ENCODE assay signal across 20 cellular contexts in the genomic region with DNA sequence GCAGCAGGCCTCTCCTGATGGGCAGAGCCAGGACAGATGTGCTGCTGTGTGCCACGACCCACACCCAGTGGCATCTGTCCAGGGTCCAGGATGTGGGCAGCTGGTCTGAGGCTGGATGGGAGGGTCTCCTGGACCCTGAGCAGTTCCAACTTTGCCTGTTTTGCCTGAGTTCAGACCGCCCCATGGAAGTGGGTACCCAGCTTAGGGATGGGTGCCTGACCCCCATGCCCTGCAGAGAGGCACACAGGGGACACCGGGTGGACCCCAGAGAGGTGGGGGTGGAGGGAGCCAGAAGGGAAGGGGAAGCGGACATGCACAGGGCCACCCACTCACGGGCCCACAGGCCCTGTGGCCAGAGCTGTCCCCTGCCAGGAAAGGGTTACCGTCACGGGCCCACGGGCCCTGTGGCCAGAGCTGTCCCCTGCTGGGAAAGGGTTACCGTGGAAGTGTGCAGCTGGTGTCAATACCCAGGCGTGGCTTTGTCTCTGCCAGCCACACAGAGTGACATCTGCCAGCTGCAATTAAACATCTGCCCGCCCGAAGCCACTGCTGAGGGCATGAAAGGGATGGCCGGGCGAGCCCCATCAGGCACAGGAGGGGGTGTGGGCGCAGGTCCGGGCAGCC. TPM values are rescaled to one million over a fixed set of nuclear protein-coding genes. Genes with fewer than 3 reads are reported as not detected.
DNase-seq lines count a peak whose midpoint lies in the region; ATAC-seq, FAIRE-seq and TF ChIP-seq lines count a peak whose summit lies in the region.
"Had no signal": no experiment of that assay in that cellular context is flagged by ENCODE, and none has a peak within 500 bp of the region (broad histone marks: within the 10 kb centered on the region; RNA-seq: fewer than 3 reads in every experiment).

No MANE protein-coding gene starts in this region.

- ATAC-seq in Right ventricle myocardium inferior (no peak), Right ventricle myocardium superior (ENCODE audit: poor library complexity) (no peak), HG03457 (IDR thresholded peaks at IDR 0.05; ENCODE audit: unreplicated experiment) (no peak)
- ATAC-seq: PC-3 had no signal

- peak; percentile 13 for FAIRE-seq in bronchial epithelial cell (lab: Jason Lieb, UNC)
- FAIRE-seq: GM19239, H54 had no signal

- H3K27me3 ChIP-seq in bronchial epithelial cell (ENCODE audit: control insufficient read depth, insufficient read depth, low read length), result no peaks in the 10 kb centered on the region
- H3K27me3 ChIP-seq: uterus had no signal

- no peak for TF ChIP-seq CTCF in bronchial epithelial cell (IDR thresholded peaks at IDR 0.05; ENCODE audit: insufficient read depth, low read length, severe bottlenecking)
- no peak for TF ChIP-seq CTCF in type B pancreatic cell (conservative IDR thresholded peaks at IDR 0.05)

- peaks cover 4% of the 10 kb centered on the region for H3K4me1 Mint-ChIP-seq in type B pancreatic cell (ENCODE audit: unreplicated experiment)

- H3K36me3 ChIP-seq in bronchial epithelial cell (ENCODE audit: control insufficient read depth, insufficient read depth, low read length), result peaks cover 34% of the 10 kb centered on the region
- H3K36me3 ChIP-seq: cardiac muscle cell, uterus had no signal

- H3K27me3 Mint-ChIP-seq in type B pancreatic cell, result no peaks in the 10 kb centered on the region

- no peak overlapping the region for H3K27ac Mint-ChIP-seq in type B pancreatic cell
- H3K27ac Mint-ChIP-seq: activated T-helper 2 cell treated with anti-CD3 and anti-CD28 coated beads, Interferon-gamma antibody, Interleukin-2, Interleukin-4, amounts not matched to agents 10 μg/mL and 5 μg/mL and 100 μg/mL, durations not matched to agents 14 hours and 24 hours and 36 hours had no signal

- intact Hi-C loops in Right ventricle myocardium inferior (cut with DNase I), result no loop called here
- intact Hi-C loops in Right ventricle myocardium superior (cut with DNase I), result no loop called here

- H3K9me3 Mint-ChIP-seq in type B pancreatic cell, result no peaks in the 10 kb centered on the region
- H3K9me3 Mint-ChIP-seq: activated T-helper 2 cell treated with anti-CD3 and anti-CD28 coated beads, Interferon-gamma antibody, Interleukin-2, Interleukin-4, amounts not matched to agents 10 μg/mL and 5 μg/mL and 100 μg/mL, durations not matched to agents 14 hours and 24 hours and 36 hours had no signal

- H3K36me3 Mint-ChIP-seq in type B pancreatic cell, result no peaks in the 10 kb centered on the region

- no peak overlapping the region for H3K4me3 ChIP-seq in bronchial epithelial cell (ENCODE audit: low read depth, low read length)
- H3K4me3 ChIP-seq: cardiac muscle cell, uterus had no signal

- no peak overlapping the region for H3K4me3 Mint-ChIP-seq in type B pancreatic cell

- peak; percentile 69 for DNase-seq in Right ventricle myocardium inferior (ENCODE audit: missing footprints)
- DNase-seq in Right ventricle myocardium superior, result no peak
- DNase-seq in bronchial epithelial cell (ENCODE audit: low read depth), result no peak
- peak; percentile 23 for DNase-seq in myocyte (ENCODE audit: low read depth)
- peak; percentile 64 for DNase-seq in type B pancreatic cell (ENCODE audit: extremely low spot score, unreplicated experiment)
- DNase-seq in effector CD8-positive, alpha-beta T cell (lab: John Stamatoyannopoulos, UW), result no peak
- DNase-seq in NCI-H2081 treated with DMSO at 0.1 percent for 48 hours (lab: John Stamatoyannopoulos, UW), result no peak
- DNase-seq: activated CD4-positive, CD25-positive, alpha-beta regulatory T cell; effector CD4-positive, alpha-beta T cell; mesenchymal stem cell; NCI-H1930; PC-3; retina; stimulated activated naive CD4-positive, alpha-beta T cell treated with Interleukin-2 at 50 U/mL for 16 hours; uterus had no signal

RNA-seq across cellular contexts. Expression of a gene that starts 50.0 kb away (rescaled TPM):
- total RNA-seq in Right ventricle myocardium inferior (37.0 TPM), Right ventricle myocardium superior (30.8 TPM), bronchial epithelial cell (7.6 and 14.0 TPM in 2 replicates), myocyte (22.8 and 31.6 TPM in 2 replicates), type B pancreatic cell (ENCODE audit: low replicate concordance) (9.3 and 15.1 TPM in 2 replicates)
- polyA plus RNA-seq in myocyte (2012), result 16.2 TPM

Comparison
In these comparisons a context has a peak if more than half of its experiments do, and no peak if none do; other contexts are left out.
1. DNase-seq: peak in Right ventricle myocardium inferior (single experiment), myocyte (single experiment) and type B pancreatic cell (single experiment); none in Right ventricle myocardium superior (single experiment), bronchial epithelial cell (single experiment), effector CD8-positive, alpha-beta T cell (single experiment) and NCI-H2081 treated with DMSO at 0.1 percent for 48 hours (single experiment).